6 cellular contexts compared by ENCODE assay signal in genomic region chr19:17337675-17338439, GRCh38. TPM values are rescaled to one million over a fixed set of nuclear protein-coding genes. Genes with fewer than 3 reads are reported as not detected.
DNase-seq lines count a peak whose midpoint lies in the region; ATAC-seq and TF ChIP-seq lines count a peak whose summit lies in the region.

No MANE protein-coding gene starts in this region.

- H3K27ac ChIP-seq in PC-3 (ENCODE audit: low read length) = peak overlapping the region; percentile 60
- H3K27ac ChIP-seq in esophagus (ENCODE audit: low read depth in 2 of 2, low read length in 1 of 2) = peak overlapping the region; percentile 90 to 97

- BruUV-seq in PC-3 (replicated peaks; lab: Mats Ljungman, UMichigan) = no TSS peak

- peak overlapping the region; percentile 93 for H3K4me2 ChIP-seq in PC-3 (ENCODE audit: low read length)

- H3K4me1 ChIP-seq in PC-3 (ENCODE audit: insufficient read depth, low read length) (peaks cover 18% of the 10 kb centered on the region), esophagus (ENCODE audit: control insufficient read depth in 2 of 2, insufficient read depth in 2 of 2, low read length in 1 of 2) (peaks cover 13 to 24% of the 10 kb centered on the region in 2 donors)

- H3K9me2 ChIP-seq in PC-3 (replicated peaks; ENCODE audit: low read length) = no peaks in the 10 kb centered on the region

- peak overlapping the region; percentile 69; the same call in 1 of the 2 replicates for H2AFZ ChIP-seq in PC-3 (ENCODE audit: low read length)

- H4K20me1 ChIP-seq in PC-3 (ENCODE audit: low read length) = no peaks in the 10 kb centered on the region

- H3K9ac ChIP-seq in PC-3 (ENCODE audit: low read length) = peak overlapping the region; percentile 95

- H3K27me3 ChIP-seq in PC-3 (ENCODE audit: low read length) = no peaks in the 10 kb centered on the region
- no peaks in the 10 kb centered on the region for H3K27me3 ChIP-seq in esophagus (ENCODE audit: control insufficient read depth in 1 of 2, insufficient read depth in 2 of 2, low read length in 2 of 2)

- no peaks in the 10 kb centered on the region for H3F3A ChIP-seq in PC-3 (ENCODE audit: low read length, unreplicated experiment)

- ATAC-seq in PC-3 (0 out of 2 replicates have a peak, but pooled peaks have one; percentile 1), HG03280 (IDR thresholded peaks at IDR 0.05; ENCODE audit: unreplicated experiment) (no peak)

- H3K9me3 ChIP-seq in PC-3 (ENCODE audit: low read length) = no peaks in the 10 kb centered on the region
- peaks cover 0 to 6% of the 10 kb centered on the region in 2 donors for H3K9me3 ChIP-seq in esophagus (ENCODE audit: control insufficient read depth in 2 of 2, insufficient read depth in 1 of 2, low read depth in 1 of 2, low read length in 1 of 2)

- H3K36me3 ChIP-seq in PC-3 (ENCODE audit: low read depth, low read length) = peaks cover 14% of the 10 kb centered on the region
- H3K36me3 ChIP-seq in esophagus (ENCODE audit: control insufficient read depth in 2 of 2, insufficient read depth in 2 of 2, low read length in 1 of 2) = peaks cover 6 to 21% of the 10 kb centered on the region in 2 donors

- no peak for TF ChIP-seq CTCF in GM12875 (IDR thresholded peaks at IDR 0.05; ENCODE audit: borderline replicate concordance, insufficient read depth, low read depth, low read length)
- no peak for TF ChIP-seq CTCF in PC-3 (conservative IDR thresholded peaks at IDR 0.05; ENCODE audit: low read depth, low read length)

- intact Hi-C loops in PC-3 (cut with micrococcal nuclease) = no loop called here

- CTCF ChIA-PET in PC-3 (lab: Charles Lee) = interaction anchor here (0.6 kb wide), 1 partner anchor 33 kb away, joined by 3 read pairs; no protein-coding TSS in a partner anchor

- H3K79me2 ChIP-seq in PC-3 (ENCODE audit: low read length) = peaks cover 30% of the 10 kb centered on the region

- WGBS in esophagus, 2 donors = 7 to 10% methylated on average over 52 of the region's 52 CpGs

- H3K4me3 ChIP-seq in GM12875 (ENCODE audit: low read depth, low read length) (peak overlapping the region; percentile 78), PC-3 (ENCODE audit: low read length) (peak overlapping the region; percentile 86), esophagus (ENCODE audit: low read depth in 1 of 2, low read length in 2 of 2) (peak overlapping the region; percentile 66 to 69)

- POLR2A ChIA-PET in PC-3 (lab: Charles Lee; ENCODE audit: unreplicated experiment) = interaction anchor here (0.6 kb wide), 1 partner anchor 21 kb away, joined by 14 read pairs; no protein-coding TSS in a partner anchor

- peak; percentile 37 for DNase-seq in PC-3
- DNase-seq in stimulated activated CD4-positive, alpha-beta T cell treated with anti-CD3 and anti-CD28 coated beads, Interleukin-1b, Interleukin-23, amount 100 ng/mL, for 48 hours = peak; percentile 44
- no peak for DNase-seq in NCI-H524 treated with DMSO at 0.1 percent for 48 hours (lab: John Stamatoyannopoulos, UW)

RNA-seq across cellular contexts. Expression of gene GTPBP3, which starts 0.5 kb away (rescaled TPM):
- 86.0 and 109 TPM in 2 replicates for total RNA-seq in PC-3 (2014; rRNA removed)
- 10 to 100 TPM; 13.5 to 20.2 TPM for polyA plus RNA-seq in esophagus

RNA-seq across cellular contexts. Expression of gene ANO8, which starts 3.2 kb away (rescaled TPM):
- 12.1 and 15.4 TPM in 2 replicates for total RNA-seq in PC-3 (2014; rRNA removed)
- 10 to 100 TPM in 1 of 2 donors, 1 to 10 TPM in 1; 9.7 to 28.0 TPM for polyA plus RNA-seq in esophagus

RNA-seq across cellular contexts. Expression of gene DDA1, which starts 28.5 kb away (rescaled TPM):
- 85.0 and 87.9 TPM in 2 replicates for total RNA-seq in PC-3 (2014; rRNA removed)
- polyA plus RNA-seq in esophagus = 10 to 100 TPM; 40.3 to 41.4 TPM

RNA-seq across cellular contexts. Expression of gene MRPL34, which starts 32.2 kb away (rescaled TPM):
- 191 and 206 TPM in 2 replicates for total RNA-seq in PC-3 (2014; rRNA removed)
- 100 to 1,000 TPM in 1 of 2 donors, 10 to 100 TPM in 1; 72.1 to 102 TPM for polyA plus RNA-seq in esophagus

RNA-seq across cellular contexts. Expression of gene ABHD8, which starts 34.6 kb away (rescaled TPM):
- 42.4 and 53.8 TPM in 2 replicates for total RNA-seq in PC-3 (2014; rRNA removed)
- 1 to 10 TPM; 3.4 to 4.5 TPM for polyA plus RNA-seq in esophagus
